Comparison of ENCODE assay signal across 9 cellular contexts in genomic region chr1:15883326-15883725, GRCh38. TPM values are rescaled to one million over a fixed set of nuclear protein-coding genes. Genes with fewer than 3 reads are reported as not detected.
DNase-seq lines count a peak whose midpoint lies in the region; ATAC-seq and TF ChIP-seq lines count a peak whose summit lies in the region.
"Had no signal": no experiment of that assay in that cellular context is flagged by ENCODE, and none has a peak within 500 bp of the region (broad histone marks: within the 10 kb centered on the region; RNA-seq: fewer than 3 reads in every experiment).

No MANE protein-coding gene starts in this region.

- no peak overlapping the region for H4K5ac ChIP-seq in mesendoderm (ENCODE audit: low read length)

- ATAC-seq in activated CD8-positive, alpha-beta T cell treated with anti-CD3 and anti-CD28 coated beads for 36 hours, result no peak
- ATAC-seq in HG03439 (IDR thresholded peaks at IDR 0.05; ENCODE audit: unreplicated experiment), result no peak
- ATAC-seq: body of pancreas had no signal

- POLR2A ChIA-PET in activated CD8-positive, alpha-beta T cell treated with anti-CD3 and anti-CD28 coated beads for 36 hours (lab: Charles Lee), result interaction anchor here (0.6 to 0.9 kb wide), 2 partner anchors 73 to 339 kb away, joined by 3 read pairs; no protein-coding TSS in a partner anchor

- H3K4ac ChIP-seq in mesendoderm (ENCODE audit: low read depth, low read length), result no peak overlapping the region

- H3K9ac ChIP-seq in mesendoderm (ENCODE audit: low read length), result no peak overlapping the region

- no peak overlapping the region for H3K18ac ChIP-seq in mesendoderm (ENCODE audit: low read length)

- peaks cover 28% of the 10 kb centered on the region for H3K36me3 Mint-ChIP-seq in activated CD8-positive, alpha-beta T cell treated with anti-CD3 and anti-CD28 coated beads for 36 hours (ENCODE audit: low read depth)

- H3K23ac ChIP-seq in mesendoderm (ENCODE audit: low read length), result no peak overlapping the region

- no peak overlapping the region for H3K27ac ChIP-seq in mesendoderm (ENCODE audit: low read depth, low read length)
- H3K27ac ChIP-seq: body of pancreas had no signal

- TF ChIP-seq CTCF in AG10803 (conservative IDR thresholded peaks at IDR 0.05; ENCODE audit: low read length), result no peak
- TF ChIP-seq CTCF in activated CD8-positive, alpha-beta T cell treated with anti-CD3 and anti-CD28 coated beads for 36 hours (IDR thresholded peaks at IDR 0.05), result no peak

- H3K4me1 Mint-ChIP-seq in activated CD8-positive, alpha-beta T cell treated with anti-CD3 and anti-CD28 coated beads for 36 hours (ENCODE audit: low read depth), result peaks cover 64% of the 10 kb centered on the region

- H3K9me3 Mint-ChIP-seq in activated CD8-positive, alpha-beta T cell treated with anti-CD3 and anti-CD28 coated beads for 36 hours, result no peaks in the 10 kb centered on the region

- H3K4me3 Mint-ChIP-seq in activated CD8-positive, alpha-beta T cell treated with anti-CD3 and anti-CD28 coated beads for 36 hours, result no peak overlapping the region

- no peak overlapping the region for H2BK120ac ChIP-seq in mesendoderm (ENCODE audit: low read depth, low read length)

- H3K4me2 ChIP-seq in mesendoderm (ENCODE audit: low read length), result no peak overlapping the region

- H2BK15ac ChIP-seq in mesendoderm (replicated peaks; ENCODE audit: low read depth), result no peak overlapping the region

- H2AK5ac ChIP-seq in mesendoderm (ENCODE audit: low read length), result no peak overlapping the region

- H4K8ac ChIP-seq in mesendoderm (ENCODE audit: low read depth, low read length), result no peak overlapping the region

- H3K27me3 Mint-ChIP-seq in activated CD8-positive, alpha-beta T cell treated with anti-CD3 and anti-CD28 coated beads for 36 hours, result no peaks in the 10 kb centered on the region

- H3K4me3 ChIP-seq in AG10803 (ENCODE audit: low read length) (no peak overlapping the region), mesendoderm (ENCODE audit: low read length) (no peak overlapping the region)
- H3K4me3 ChIP-seq: body of pancreas had no signal

- no peaks in the 10 kb centered on the region for H3K36me3 ChIP-seq in mesendoderm (ENCODE audit: control insufficient read depth, insufficient read depth, low read length)

- no peak overlapping the region for H2BK5ac ChIP-seq in mesendoderm (ENCODE audit: low read length)

- DNase-seq in AG10803 (ENCODE audit: low read depth), result peak; percentile 25
- DNase-seq in Daoy (ENCODE audit: low read depth), result peak; percentile 26
- DNase-seq in activated CD8-positive, alpha-beta T cell treated with anti-CD3 and anti-CD28 coated beads for 36 hours, result no peak
- DNase-seq in mesendoderm, result peak; percentile 26
- no peak for DNase-seq in NCI-H2171 treated with DMSO at 0.1 percent for 48 hours (lab: John Stamatoyannopoulos, UW)
- no peak for DNase-seq in retina
- no peak for DNase-seq in NCI-H1048 (lab: John Stamatoyannopoulos, UW)
- DNase-seq: body of pancreas had no signal

- CTCF ChIA-PET in activated CD8-positive, alpha-beta T cell treated with anti-CD3 and anti-CD28 coated beads for 36 hours (lab: Charles Lee), result interaction anchor here (0.7 to 0.9 kb wide), 4 partner anchors 11 to 92 kb away, joined by 3 read pairs; no protein-coding TSS in a partner anchor

- intact Hi-C loops in activated CD8-positive, alpha-beta T cell treated with anti-CD3 and anti-CD28 coated beads for 36 hours (cut with micrococcal nuclease), result no loop called here

- H3K4me1 ChIP-seq in mesendoderm (ENCODE audit: control insufficient read depth, low read depth, low read length), result peaks cover 2% of the 10 kb centered on the region

- H3K56ac ChIP-seq in mesendoderm (ENCODE audit: low read length), result no peak overlapping the region

- H3K79me1 ChIP-seq in mesendoderm (ENCODE audit: low read length), result peaks cover 13% of the 10 kb centered on the region

- no peaks in the 10 kb centered on the region for H3K27me3 ChIP-seq in mesendoderm (ENCODE audit: insufficient read depth, low read length, poor library complexity)
- H3K27me3 ChIP-seq: body of pancreas had no signal

- peak overlapping the region; percentile 84 for H3K27ac Mint-ChIP-seq in activated CD8-positive, alpha-beta T cell treated with anti-CD3 and anti-CD28 coated beads for 36 hours

- no CpG with 5 or more reads among the region's 6 CpGs for WGBS in mesendoderm (ENCODE audit: extremely low coverage, insufficient coverage, low lambda C conversion rate)

- peaks cover 55% of the 10 kb centered on the region for H3K79me2 ChIP-seq in mesendoderm (ENCODE audit: control insufficient read depth, insufficient read depth, low read length)

RNA-seq across cellular contexts. Expression of gene SPEN, which starts 35.8 kb away (rescaled TPM):
- 14.9 and 22.3 TPM in 2 replicates for total RNA-seq in Daoy (2014; rRNA removed; shearing (Covaris generic))
- 10 to 100 TPM; 59.8 to 60.3 TPM for total RNA-seq in activated CD8-positive, alpha-beta T cell treated with anti-CD3 and anti-CD28 coated beads for 36 hours
- 15.8 TPM for polyA plus RNA-seq in mesendoderm (2013, experiment 1 of 2)
- 15.8 TPM for polyA plus RNA-seq in mesendoderm (2013, experiment 2 of 2)

Comparison
In these comparisons a context has a peak if more than half of its experiments do, and no peak if none do; other contexts are left out.
1. DNase-seq: peak in AG10803 (single experiment), Daoy (single experiment) and mesendoderm (single experiment); none in activated CD8-positive, alpha-beta T cell treated with anti-CD3 and anti-CD28 coated beads for 36 hours (single experiment), NCI-H2171 treated with DMSO at 0.1 percent for 48 hours (single experiment), retina (single experiment) and NCI-H1048 (single experiment).